Comparison of ENCODE assay signal across 8 cellular contexts in genomic region chr1:6392081-6392879, GRCh38. TPM values are rescaled to one million over a fixed set of nuclear protein-coding genes. Genes with fewer than 3 reads are reported as not detected.
DNase-seq lines count a peak whose midpoint lies in the region; ATAC-seq and TF ChIP-seq lines count a peak whose summit lies in the region.

No MANE protein-coding gene starts in this region.

- POLR2A ChIA-PET in CD4-positive, alpha-beta memory T cell (lab: Charles Lee; ENCODE audit: partially characterized antibody) = interaction anchor here (4.9 kb wide), 1 partner anchor 32 kb away, joined by 52 read pairs; no protein-coding TSS in a partner anchor

- H3K27ac Mint-ChIP-seq in CD4-positive, alpha-beta memory T cell = peak overlapping the region; percentile 65 to 88 (median 81)

- peak overlapping the region; percentile 79 for H3K9ac ChIP-seq in SK-N-MC (ENCODE audit: insufficient read length)

- no peaks in the 10 kb centered on the region for H3K27me3 ChIP-seq in CD4-positive, alpha-beta memory T cell (ENCODE audit: insufficient read depth, low read length)
- H3K27me3 ChIP-seq in ovary = no peaks in the 10 kb centered on the region

- H3K36me3 ChIP-seq in CD4-positive, alpha-beta memory T cell (ENCODE audit: insufficient read depth, low read length) = no peaks in the 10 kb centered on the region
- no peaks in the 10 kb centered on the region for H3K36me3 ChIP-seq in SK-N-MC (ENCODE audit: insufficient read depth, low read length)
- H3K36me3 ChIP-seq in ovary = no peaks in the 10 kb centered on the region

- CTCF ChIA-PET in CD4-positive, alpha-beta memory T cell (lab: Charles Lee; ENCODE audit: partially characterized antibody) = interaction anchor here (0.8 to 5.1 kb wide), 5 partner anchors 12 to 98 kb away, joined by 3 to 27 read pairs (median 5); no protein-coding TSS in a partner anchor

- H3K4me3 ChIP-seq in CD4-positive, alpha-beta memory T cell (ENCODE audit: low read length in 2 of 2) = peak overlapping the region in 1 of 2 donors; percentile 40
- H3K4me3 ChIP-seq in SK-N-MC = peak overlapping the region; percentile 88
- H3K4me3 ChIP-seq in epithelial cell of esophagus (ENCODE audit: low read length) = peak overlapping the region; percentile 49
- peak overlapping the region; percentile 57 for H3K4me3 ChIP-seq in ovary

- peak overlapping the region; percentile 76 to 83 (median 79) for H3K4me3 Mint-ChIP-seq in CD4-positive, alpha-beta memory T cell

- no peaks in the 10 kb centered on the region for H3K36me3 Mint-ChIP-seq in CD4-positive, alpha-beta memory T cell

- ATAC-seq in GM21526 (IDR thresholded peaks at IDR 0.05; ENCODE audit: low FRiP score, unreplicated experiment) (peak; percentile 4), HG03457 (IDR thresholded peaks at IDR 0.05; ENCODE audit: unreplicated experiment) (no peak), GM21576 (IDR thresholded peaks at IDR 0.05; ENCODE audit: unreplicated experiment) (no peak)

- TF ChIP-seq EP300 in ovary (IDR thresholded peaks at IDR 0.05) = no peak

- TF ChIP-seq POLR2A in ovary (IDR thresholded peaks at IDR 0.05) = no peak

- intact Hi-C loops in CD4-positive, alpha-beta memory T cell (cut with micrococcal nuclease) = loop anchor here (5.0 kb wide), 2 partner anchors 195 to 400 kb away; partner anchors contain the start of genes NPHP4 and RPL22
- intact Hi-C loops in ovary (cut with DNase I) = loop anchor here in 1 of 4 donors (5.0 kb wide), 1 partner anchor 35 kb away; no protein-coding TSS in a partner anchor

- H3K9me3 Mint-ChIP-seq in CD4-positive, alpha-beta memory T cell = no peaks in the 10 kb centered on the region

- H3K9me3 ChIP-seq in CD4-positive, alpha-beta memory T cell (ENCODE audit: control insufficient read depth in 1 of 2, low read length in 2 of 2) = no peaks in the 10 kb centered on the region
- H3K9me3 ChIP-seq in SK-N-MC (ENCODE audit: low read depth, low read length) (no peaks in the 10 kb centered on the region), ovary (no peaks in the 10 kb centered on the region)

- TF ChIP-seq CTCF in epithelial cell of esophagus (IDR thresholded peaks at IDR 0.05; ENCODE audit: insufficient read depth, low read depth, low read length, missing control alignments) (no peak), ovary (IDR thresholded peaks at IDR 0.05) (no peak)

- H3K27me3 Mint-ChIP-seq in CD4-positive, alpha-beta memory T cell = no peaks in the 10 kb centered on the region

- H3K4me1 ChIP-seq in CD4-positive, alpha-beta memory T cell (ENCODE audit: insufficient read depth, low read length) = peaks cover 25% of the 10 kb centered on the region
- peaks cover 8% of the 10 kb centered on the region for H3K4me1 ChIP-seq in ovary (ENCODE audit: insufficient read depth)

- WGBS in ovary, 3 donors = 26 to 28% (median 27%) methylated on average over 18 of the region's 18 CpGs

- peak in 3 of 5 donors; percentile 9 to 39 (median 12) for DNase-seq in CD4-positive, alpha-beta memory T cell
- DNase-seq in SK-N-MC (ENCODE audit: low read depth, low spot score) (no peak), epithelial cell of esophagus (ENCODE audit: low read depth) (peak; percentile 22), ovary (no peak), NCI-H1930 (lab: John Stamatoyannopoulos, UW) (no peak)

- H3K4me1 Mint-ChIP-seq in CD4-positive, alpha-beta memory T cell = peaks cover 12 to 29% (median 18%) of the 10 kb centered on the region in 4 donors

- H3K27ac ChIP-seq in CD4-positive, alpha-beta memory T cell (ENCODE audit: low read depth, low read length) = peak overlapping the region; percentile 67
- H3K27ac ChIP-seq in SK-N-MC (no peak overlapping the region), ovary (no peak overlapping the region)

RNA-seq across cellular contexts. Expression of gene ACOT7, which starts 1.3 kb away (rescaled TPM):
- 1 to 10 TPM; 2.7 to 3.1 TPM for total RNA-seq in CD4-positive, alpha-beta memory T cell
- 1 to 10 TPM; 6.5 to 7.4 TPM for polyA plus RNA-seq in CD4-positive, alpha-beta memory T cell
- total RNA-seq in ovary = 10 to 100 TPM in 4 of 7 donors, 1 to 10 TPM in 3; 8.2 to 16.3 (median 11.3) TPM
- 10 to 100 TPM in 1 of 2 donors, 1 to 10 TPM in 1; 6.4 to 20.7 TPM for polyA plus RNA-seq in ovary

RNA-seq across cellular contexts. Expression of gene HES2, which starts 27.4 kb away (rescaled TPM):
- not detected for total RNA-seq in CD4-positive, alpha-beta memory T cell
- not detected for polyA plus RNA-seq in CD4-positive, alpha-beta memory T cell
- total RNA-seq in ovary = 1 to 10 TPM in 1 of 7 donors, under 1 TPM in 5, not detected in 1; 0.08 to 9.2 (median 0.43) TPM
- not detected for polyA plus RNA-seq in ovary

RNA-seq across cellular contexts. Expression of gene ESPN, which starts 32.3 kb away (rescaled TPM):
- total RNA-seq in CD4-positive, alpha-beta memory T cell = 10 to 100 TPM; 10.9 to 13.5 TPM
- polyA plus RNA-seq in CD4-positive, alpha-beta memory T cell = 1 to 10 TPM in 1 of 2 donors, under 1 TPM in 1; 0.48 to 1.8 TPM
- total RNA-seq in ovary = 10 to 100 TPM in 1 of 7 donors, 1 to 10 TPM in 4, under 1 TPM in 2; 0.51 to 46.2 (median 1.9) TPM
- under 1 TPM in 1 of 2 donors, not detected in 1; 0.11 TPM for polyA plus RNA-seq in ovary

Comparison
In these comparisons a context has a peak if more than half of its experiments do, and no peak if none do; other contexts are left out.
1. DNase-seq: peak in CD4-positive, alpha-beta memory T cell (3 of 5) and epithelial cell of esophagus (single experiment); none in SK-N-MC (single experiment), ovary (0 of 5) and NCI-H1930 (0 of 2).